Comparison of ENCODE assay signal across 13 cellular contexts in the genomic region with DNA sequence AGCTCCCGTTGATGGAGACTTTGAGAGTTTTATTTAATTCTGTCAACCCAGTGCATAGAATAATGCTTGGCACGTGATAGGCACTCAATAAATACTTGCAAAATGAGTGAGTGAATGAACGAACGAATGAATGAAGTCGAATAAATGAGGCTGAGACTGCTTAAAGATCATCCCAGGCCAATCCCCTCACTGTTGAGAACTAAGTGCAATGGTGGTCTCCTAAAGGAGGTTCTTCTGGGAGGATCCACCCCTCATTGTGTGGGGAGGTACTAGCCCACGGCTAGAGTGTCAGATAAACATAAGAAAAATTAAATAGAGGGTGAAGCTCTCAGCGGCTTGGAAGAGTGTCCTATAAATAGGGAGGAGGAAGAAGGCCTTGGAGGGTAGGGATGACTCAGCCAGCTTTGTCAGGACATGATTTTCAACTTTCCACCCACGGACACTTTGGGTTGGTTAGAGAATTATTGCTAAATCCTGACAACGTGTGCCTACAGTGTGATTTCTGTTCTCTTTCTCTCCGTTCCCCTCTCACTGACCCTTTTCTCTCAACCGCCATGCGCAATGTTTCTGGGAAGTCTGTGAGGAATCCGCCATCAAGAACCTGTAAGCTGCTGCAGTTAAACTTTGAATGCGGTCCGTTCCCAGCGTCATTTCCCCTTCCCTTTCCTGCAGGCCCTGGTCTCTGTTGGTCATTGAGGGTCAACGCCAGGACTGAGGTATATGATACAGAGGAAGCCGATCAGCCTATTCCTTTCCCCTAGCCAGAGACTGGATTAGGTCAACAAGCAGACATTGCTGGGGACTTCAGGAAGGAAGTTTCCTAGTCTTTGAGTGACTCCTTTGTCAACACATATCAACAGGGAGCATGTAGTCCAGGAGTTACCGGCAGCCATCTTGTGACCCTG.
A peak's percentile ranks its signal among the peaks of the same experiment; 100 is the strongest.
DNase-seq lines count a peak whose midpoint lies in the region; ATAC-seq and TF ChIP-seq lines count a peak whose summit lies in the region.
"Had no signal": no experiment of that assay in that cellular context is flagged by ENCODE, and none has a peak within 500 bp of the region (broad histone marks: within the 10 kb centered on the region; RNA-seq: fewer than 3 reads in every experiment).

No MANE protein-coding gene starts in this region.

- H3K9me3 Mint-ChIP-seq in CD14-positive monocyte: peaks cover 4 to 9% (median 7%) of the 10 kb centered on the region in 7 donors
- H3K9me3 Mint-ChIP-seq in CD4-positive, alpha-beta memory T cell: no peaks in the 10 kb centered on the region
- H3K9me3 Mint-ChIP-seq: H9 had no signal

- no peaks in the 10 kb centered on the region for H3K36me3 ChIP-seq in osteoblast (ENCODE audit: insufficient read depth, low read length)
- H3K36me3 ChIP-seq in CD4-positive, alpha-beta memory T cell (ENCODE audit: insufficient read depth, low read length): no peaks in the 10 kb centered on the region

- H3K4me1 Mint-ChIP-seq in CD14-positive monocyte: peaks cover 58% of the 10 kb centered on the region
- H3K4me1 Mint-ChIP-seq in CD4-positive, alpha-beta memory T cell: peaks cover 0 to 1% (median 0%) of the 10 kb centered on the region in 4 donors

- no peaks in the 10 kb centered on the region for H3K9me3 ChIP-seq in osteoblast (ENCODE audit: low read depth, low read length)
- no peaks in the 10 kb centered on the region for H3K9me3 ChIP-seq in CD4-positive, alpha-beta memory T cell (ENCODE audit: control insufficient read depth in 1 of 2, low read length in 2 of 2)

- peak overlapping the region; percentile 98 to 100 (median 99) for H3K27ac Mint-ChIP-seq in CD14-positive monocyte
- no peak overlapping the region for H3K27ac Mint-ChIP-seq in CD4-positive, alpha-beta memory T cell

- no peak for ATAC-seq in HG02610 (IDR thresholded peaks at IDR 0.05; ENCODE audit: unreplicated experiment)

- no peak for TF ChIP-seq CTCF in CD14-positive monocyte (IDR thresholded peaks at IDR 0.05)
- no peak for TF ChIP-seq CTCF in osteoblast (IDR thresholded peaks at IDR 0.05; ENCODE audit: extremely low read depth, low read depth, low read length)

- H3K4me3 ChIP-seq in osteoblast (ENCODE audit: insufficient read depth, low read length): no peak overlapping the region
- H3K4me3 ChIP-seq in CD4-positive, alpha-beta memory T cell (ENCODE audit: low read length in 2 of 2): no peak overlapping the region

- no peaks in the 10 kb centered on the region for H3K27me3 ChIP-seq in osteoblast (ENCODE audit: insufficient read depth, low read length)
- no peaks in the 10 kb centered on the region for H3K27me3 ChIP-seq in CD4-positive, alpha-beta memory T cell (ENCODE audit: insufficient read depth, low read length)

- H3K79me2 ChIP-seq in osteoblast (ENCODE audit: insufficient read depth, low read length): no peaks in the 10 kb centered on the region

- peak overlapping the region; percentile 55 for H3K4me2 ChIP-seq in osteoblast (ENCODE audit: insufficient read depth, low read length)

- H3K4me3 Mint-ChIP-seq in CD14-positive monocyte: peak overlapping the region; percentile 47 to 68
- no peak overlapping the region for H3K4me3 Mint-ChIP-seq in CD4-positive, alpha-beta memory T cell
- H3K4me3 Mint-ChIP-seq: H9 had no signal

- intact Hi-C loops in CD14-positive monocyte (cut with micrococcal nuclease): loop anchor here (10.0 kb wide), 2 partner anchors 192 to 332 kb away; no protein-coding TSS in a partner anchor
- intact Hi-C loops in CD4-positive, alpha-beta memory T cell (cut with micrococcal nuclease): no loop called here

- DNase-seq in CD14-positive monocyte (ENCODE audit: low spot score) (peak; percentile 93), RPMI7951 (ENCODE audit: low read depth) (peak; percentile 94), fibroblast of peridontal ligament (ENCODE audit: extremely low read depth) (peak; percentile 66), osteoblast (ENCODE audit: insufficient read length, low spot score, missing footprints) (peak; percentile 95), ecto neural progenitor cell (ENCODE audit: low spot score) (no peak), DMS153 (lab: John Stamatoyannopoulos, UW) (no peak)
- DNase-seq in CD4-positive, alpha-beta memory T cell: no peak
- DNase-seq: activated CD8-positive, alpha-beta memory T cell treated with anti-CD3 and anti-CD28 coated beads for 24 hours; COR-L47; H9; NCI-H446 treated with DMSO at 0.1 percent for 48 hours; stimulated activated CD4-positive, alpha-beta T cell treated with anti-CD3 and anti-CD28 coated beads, Interleukin-1b, Interleukin-23, amount 100 ng/mL, for 48 hours had no signal

- peaks cover 0 to 5% (median 5%) of the 10 kb centered on the region in 3 donors for H3K27me3 Mint-ChIP-seq in CD14-positive monocyte (ENCODE audit: low read depth in 3 of 3)
- peaks cover 0 to 1% of the 10 kb centered on the region in 2 donors for H3K27me3 Mint-ChIP-seq in CD4-positive, alpha-beta memory T cell

- H4K20me1 ChIP-seq in osteoblast (ENCODE audit: insufficient read depth, low read length): no peaks in the 10 kb centered on the region

- CTCF ChIA-PET in CD4-positive, alpha-beta memory T cell (lab: Charles Lee; ENCODE audit: partially characterized antibody): no interaction called here

- POLR2A ChIA-PET in CD4-positive, alpha-beta memory T cell (lab: Charles Lee; ENCODE audit: partially characterized antibody): no interaction called here

- H3K27ac ChIP-seq in osteoblast (ENCODE audit: low read depth, low read length): peak overlapping the region; percentile 83
- no peak overlapping the region for H3K27ac ChIP-seq in CD4-positive, alpha-beta memory T cell (ENCODE audit: low read depth, low read length)

- peaks cover 30% of the 10 kb centered on the region for H3K4me1 ChIP-seq in osteoblast (ENCODE audit: insufficient read depth, low read length)
- H3K4me1 ChIP-seq in CD4-positive, alpha-beta memory T cell (ENCODE audit: insufficient read depth, low read length): no peaks in the 10 kb centered on the region

- peaks cover 6 to 19% of the 10 kb centered on the region in 2 donors for H3K36me3 Mint-ChIP-seq in CD14-positive monocyte
- H3K36me3 Mint-ChIP-seq in CD4-positive, alpha-beta memory T cell: no peaks in the 10 kb centered on the region

- H2AFZ ChIP-seq in osteoblast (ENCODE audit: low read length): peak overlapping the region; percentile 87

Comparison
In these comparisons a context has a peak if more than half of its experiments do, and no peak if none do; other contexts are left out.
1. DNase-seq: peak in CD14-positive monocyte (single experiment), RPMI7951 (single experiment), fibroblast of peridontal ligament (single experiment) and osteoblast (single experiment); none in ecto neural progenitor cell (single experiment), DMS153 (single experiment) and CD4-positive, alpha-beta memory T cell (0 of 5).
2. H3K27ac Mint-ChIP-seq: peak in CD14-positive monocyte (7 of 7); none in CD4-positive, alpha-beta memory T cell (0 of 7).
3. H3K4me3 Mint-ChIP-seq: peak in CD14-positive monocyte (2 of 2); none in CD4-positive, alpha-beta memory T cell (0 of 8).